8 cellular contexts compared by ENCODE assay signal in the genomic region with DNA sequence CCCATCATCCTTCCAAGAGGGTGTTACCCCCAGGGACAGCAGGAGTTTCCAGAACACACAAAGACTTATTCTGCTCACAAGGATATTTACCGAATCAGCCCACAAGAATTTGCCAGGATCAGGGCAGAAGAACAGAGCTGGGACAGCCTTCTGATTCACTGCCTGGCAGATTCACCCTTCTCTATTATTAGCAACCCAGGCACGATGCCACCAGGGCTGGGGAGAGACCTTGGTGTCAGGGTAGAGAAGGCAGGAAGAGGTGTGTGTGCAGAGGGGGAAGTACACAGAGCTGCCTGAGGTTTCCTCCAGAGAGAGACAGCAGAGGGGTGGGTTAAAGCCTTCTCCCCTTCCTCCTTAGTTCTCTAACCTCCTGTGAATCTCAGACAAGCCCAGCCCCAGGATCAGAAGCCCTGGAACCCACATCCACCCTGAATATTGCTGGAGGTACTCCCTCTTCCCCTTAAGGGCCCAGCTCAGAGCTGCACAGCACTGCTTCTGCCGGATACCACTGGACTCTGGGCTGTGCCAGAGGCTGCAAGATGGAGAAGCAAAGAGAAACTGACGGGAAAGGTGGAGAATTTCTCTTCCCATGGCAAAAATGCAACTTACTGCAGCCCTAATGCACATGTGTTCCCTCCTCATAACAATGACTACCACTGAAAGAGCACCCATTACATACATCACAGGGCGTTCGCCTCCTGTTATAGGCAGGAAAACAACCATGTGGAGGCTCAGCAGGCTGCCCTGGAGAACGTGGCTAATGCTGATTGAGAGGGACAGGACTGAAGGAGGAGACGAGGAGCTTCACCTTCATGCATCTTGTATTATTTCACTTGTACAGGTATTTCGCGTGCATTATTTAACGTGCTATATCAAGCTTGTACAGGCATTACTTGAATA.
DNase-seq lines count a peak whose midpoint lies in the region; ATAC-seq, FAIRE-seq and TF ChIP-seq lines count a peak whose summit lies in the region.

No MANE protein-coding gene starts in this region.

- peak overlapping the region; percentile 80 for H3K27ac ChIP-seq in HL-60 (replicated peaks)

- H3K4me3 ChIP-seq in HL-60 (replicated peaks; ENCODE audit: insufficient read depth, low read length) (no peak overlapping the region), lower leg skin (ENCODE audit: low read depth, poor library complexity, severe bottlenecking) (no peak overlapping the region)

- intact Hi-C loops in lower leg skin (cut with DNase I; ENCODE audit: low total_unique reads): no loop called here

- FAIRE-seq in GM12892 (lab: Jason Lieb, UNC): peak; percentile 57

- H3K4me1 Mint-ChIP-seq in central memory CD8-positive, alpha-beta T cell: peaks cover 94% of the 10 kb centered on the region

- peak overlapping the region; percentile 97 for H3K27ac Mint-ChIP-seq in central memory CD8-positive, alpha-beta T cell (ENCODE audit: low read depth)

- no peaks in the 10 kb centered on the region for H3K9me3 Mint-ChIP-seq in central memory CD8-positive, alpha-beta T cell

- H3K4me3 Mint-ChIP-seq in central memory CD8-positive, alpha-beta T cell: peak overlapping the region; percentile 77

- no peak for TF ChIP-seq POLR2A in GM12892 (IDR thresholded peaks at IDR 0.05; ENCODE audit: low read depth, low read length)
- TF ChIP-seq POLR2A in lower leg skin (IDR thresholded peaks at IDR 0.05): no peak

- TF ChIP-seq CTCF in HL-60 (IDR thresholded peaks at IDR 0.05; ENCODE audit: insufficient read depth, low read length) (no peak), lower leg skin (IDR thresholded peaks at IDR 0.05) (no peak)

- DNase-seq in GM12892 (ENCODE audit: insufficient read length) (no peak), HL-60 (ENCODE audit: low read depth in 1 of 2, low spot score in 1 of 2) (peak in 1 of 2 experiments; percentile 89), UCSD-AML1 (lab: John Stamatoyannopoulos, UW; ENCODE audit: unreplicated experiment) (peak; percentile 88), lower leg skin (ENCODE audit: low spot score in 2 of 2) (peak; percentile 93 to 97), NCI-H1048 (lab: John Stamatoyannopoulos, UW) (no peak), NCI-H1092 (lab: John Stamatoyannopoulos, UW) (no peak)
- DNase-seq in central memory CD8-positive, alpha-beta T cell (ENCODE audit: low spot score in 2 of 2): peak in 1 of 2 donors; percentile 72
- peak; percentile 50 to 59 for DNase-seq in stimulated activated CD8-positive, alpha-beta memory T cell treated with anti-CD3 and anti-CD28 coated beads, Interleukin-2, amount 100 ng/mL, for 1 hour (ENCODE audit: low read depth in 2 of 2)

- H3K27me3 ChIP-seq in HL-60 (ENCODE audit: insufficient read depth, poor library complexity, severe bottlenecking): no peaks in the 10 kb centered on the region

- 36 to 44% methylated on average over 11 of the region's 11 CpGs for WGBS in lower leg skin, 2 donors

- ATAC-seq in central memory CD8-positive, alpha-beta T cell (replicated peaks; ENCODE audit: extremely low read depth, poor library complexity, severe bottlenecking): peak; percentile 74

- no peaks in the 10 kb centered on the region for H3K27me3 Mint-ChIP-seq in central memory CD8-positive, alpha-beta T cell

- peaks cover 39% of the 10 kb centered on the region for H3K36me3 Mint-ChIP-seq in central memory CD8-positive, alpha-beta T cell (ENCODE audit: insufficient read depth)

Comparison
In these comparisons a context has a peak if more than half of its experiments do, and no peak if none do; other contexts are left out.
1. DNase-seq: peak in UCSD-AML1 (single experiment), lower leg skin (2 of 2) and stimulated activated CD8-positive, alpha-beta memory T cell treated with anti-CD3 and anti-CD28 coated beads, Interleukin-2, amount 100 ng/mL, for 1 hour (2 of 2); none in GM12892 (single experiment), NCI-H1048 (single experiment) and NCI-H1092 (single experiment).